26 cellular contexts compared by ENCODE assay signal in the genomic region with DNA sequence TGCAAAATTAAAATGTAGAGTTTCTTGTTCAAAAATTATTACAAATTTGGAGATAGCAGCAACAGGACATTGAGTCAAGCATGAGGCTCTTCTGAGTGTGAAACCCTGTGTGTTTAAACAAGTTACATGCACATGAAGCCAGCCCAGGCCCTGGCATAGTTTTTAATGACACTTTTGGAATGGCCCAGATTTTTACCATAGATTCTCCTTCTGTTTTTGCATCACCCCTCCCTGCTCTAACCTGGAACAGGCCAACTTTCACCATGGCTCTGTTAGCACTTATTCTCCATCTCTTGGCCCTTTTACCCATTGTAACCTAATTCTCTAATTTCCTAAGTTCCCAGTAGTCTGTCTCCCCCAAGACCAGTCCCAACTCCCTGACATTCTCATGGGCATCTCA.
DNase-seq lines count a peak whose midpoint lies in the region; ATAC-seq and TF ChIP-seq lines count a peak whose summit lies in the region.
"Had no signal": no experiment of that assay in that cellular context is flagged by ENCODE, and none has a peak within 500 bp of the region (broad histone marks: within the 10 kb centered on the region; RNA-seq: fewer than 3 reads in every experiment).

No MANE protein-coding gene starts in this region.

- H3K36me3 Mint-ChIP-seq in MCF 10A (ENCODE audit: insufficient read depth, unreplicated experiment) (no peaks in the 10 kb centered on the region), osteocyte (ENCODE audit: unreplicated experiment) (no peaks in the 10 kb centered on the region)
- H3K36me3 Mint-ChIP-seq: activated naive CD8-positive, alpha-beta T cell treated with anti-CD3 and anti-CD28 coated beads for 36 hours; naive thymus-derived CD8-positive, alpha-beta T cell had no signal

- H3K36me3 ChIP-seq in breast epithelium (no peaks in the 10 kb centered on the region), gastroesophageal sphincter (no peaks in the 10 kb centered on the region), uterus (no peaks in the 10 kb centered on the region)
- H3K36me3 ChIP-seq: BE2C, tibial nerve had no signal

- no TSS peak for BruUV-seq in MCF 10A (replicated peaks; lab: Mats Ljungman, UMichigan)

- H3K4me3 Mint-ChIP-seq in MCF 10A (ENCODE audit: unreplicated experiment) (no peak overlapping the region), osteocyte (ENCODE audit: unreplicated experiment) (no peak overlapping the region)
- H3K4me3 Mint-ChIP-seq: activated naive CD8-positive, alpha-beta T cell treated with anti-CD3 and anti-CD28 coated beads for 36 hours; naive thymus-derived CD8-positive, alpha-beta T cell; T-helper 17 cell had no signal

- POLR2A ChIA-PET in MCF 10A (lab: Yijun Ruan, JAX) = interaction anchor here (0.6 to 1.9 kb wide), 5 partner anchors 9 to 311 kb away, joined by 3 to 5 read pairs (median 3); no protein-coding TSS in a partner anchor

- no peak overlapping the region for H3K4me3 ChIP-seq in breast epithelium
- H3K4me3 ChIP-seq in gastroesophageal sphincter = no peak overlapping the region
- no peak overlapping the region for H3K4me3 ChIP-seq in uterus
- H3K4me3 ChIP-seq: psoas muscle, tibial nerve had no signal

- peak overlapping the region; percentile 76 for H3K27ac Mint-ChIP-seq in MCF 10A (ENCODE audit: low read depth, unreplicated experiment)
- peak overlapping the region; percentile 92 for H3K27ac Mint-ChIP-seq in osteocyte (ENCODE audit: unreplicated experiment)
- H3K27ac Mint-ChIP-seq: activated naive CD8-positive, alpha-beta T cell treated with anti-CD3 and anti-CD28 coated beads for 36 hours; activated T-helper 2 cell treated with anti-CD3 and anti-CD28 coated beads, Interferon-gamma antibody, Interleukin-2, Interleukin-4, amounts not matched to agents 10 μg/mL and 5 μg/mL and 100 μg/mL, durations not matched to agents 14 hours and 24 hours and 36 hours; naive thymus-derived CD8-positive, alpha-beta T cell; T-helper 17 cell had no signal

- no peak for TF ChIP-seq EP300 in gastroesophageal sphincter (IDR thresholded peaks at IDR 0.05)

- H3K9me3 Mint-ChIP-seq in MCF 10A (ENCODE audit: unreplicated experiment) (no peaks in the 10 kb centered on the region), osteocyte (ENCODE audit: unreplicated experiment) (no peaks in the 10 kb centered on the region)
- H3K9me3 Mint-ChIP-seq: activated naive CD8-positive, alpha-beta T cell treated with anti-CD3 and anti-CD28 coated beads for 36 hours; activated T-helper 2 cell treated with anti-CD3 and anti-CD28 coated beads, Interferon-gamma antibody, Interleukin-2, Interleukin-4, amounts not matched to agents 10 μg/mL and 5 μg/mL and 100 μg/mL, durations not matched to agents 14 hours and 24 hours and 36 hours had no signal

- no peak for DNase-seq in MCF 10A (ENCODE audit: unreplicated experiment)
- DNase-seq in breast epithelium (ENCODE audit: low spot score in 2 of 2) = no peak
- no peak for DNase-seq in osteocyte (ENCODE audit: extremely low spot score, unreplicated experiment)
- DNase-seq in AG08395 (ENCODE audit: low spot score) = no peak
- DNase-seq in uterus = no peak
- DNase-seq: activated CD4-positive, alpha-beta T cell treated with anti-CD3 and anti-CD28 coated beads, Interleukin-2, amount 50 U/mL, for 4 hours; activated CD8-positive, alpha-beta memory T cell treated with anti-CD3 and anti-CD28 coated beads, Interleukin-2, amount 50 U/mL, for 4 hours; activated naive CD8-positive, alpha-beta T cell treated with anti-CD3 and anti-CD28 coated beads for 36 hours; BE2C; DMS79; effector CD4-positive, alpha-beta T cell; mammary epithelial cell; naive thymus-derived CD8-positive, alpha-beta T cell; NCI-H1105 treated with DMSO at 0.1 percent for 48 hours; NCI-H2081; psoas muscle; SIG-M5; stimulated activated CD4-positive, alpha-beta T cell treated with anti-CD3 and anti-CD28 coated beads, Interleukin-4, amount 100 ng/mL, for 1 hour; stimulated activated naive CD8-positive, alpha-beta T cell treated with anti-CD3 and anti-CD28 coated beads, Interleukin-15, Interleukin-2, amounts not matched to agents 100 U/mL and 50 U/mL, for 24 hours; T-helper 17 cell had no signal

- CTCF ChIA-PET in MCF 10A (lab: Yijun Ruan, JAX) = interaction anchor here (0.6 to 1.1 kb wide), 4 partner anchors 17 to 119 kb away, joined by 3 read pairs; no protein-coding TSS in a partner anchor

- no peak for TF ChIP-seq CTCF in MCF 10A (IDR thresholded peaks at IDR 0.05; ENCODE audit: unreplicated experiment)
- no peak for TF ChIP-seq CTCF in breast epithelium (IDR thresholded peaks at IDR 0.05)
- no peak for TF ChIP-seq CTCF in gastroesophageal sphincter (IDR thresholded peaks at IDR 0.05)
- no peak for TF ChIP-seq CTCF in osteocyte (IDR thresholded peaks at IDR 0.05)
- no peak for TF ChIP-seq CTCF in uterus (IDR thresholded peaks at IDR 0.05)

- peaks cover 18 to 20% of the 10 kb centered on the region in 2 donors for H3K4me1 ChIP-seq in breast epithelium
- peaks cover 21 to 56% (median 32%) of the 10 kb centered on the region in 3 donors for H3K4me1 ChIP-seq in gastroesophageal sphincter
- H3K4me1 ChIP-seq in uterus = peaks cover 0 to 4% of the 10 kb centered on the region in 2 donors
- H3K4me1 ChIP-seq: BE2C had no signal

- peaks cover 63% of the 10 kb centered on the region for H3K4me1 Mint-ChIP-seq in MCF 10A (ENCODE audit: insufficient read depth, unreplicated experiment)
- H3K4me1 Mint-ChIP-seq in osteocyte (ENCODE audit: unreplicated experiment) = peaks cover 84% of the 10 kb centered on the region
- H3K4me1 Mint-ChIP-seq: activated naive CD8-positive, alpha-beta T cell treated with anti-CD3 and anti-CD28 coated beads for 36 hours; naive thymus-derived CD8-positive, alpha-beta T cell; T-helper 17 cell had no signal

- intact Hi-C loops in MCF 10A (cut with micrococcal nuclease) (no loop called here), breast epithelium (cut with DNase I; ENCODE audit: low total_unique reads) (no loop called here), uterus (cut with DNase I; ENCODE audit: low total_unique reads) (no loop called here)

- H3K27ac ChIP-seq in breast epithelium = peak overlapping the region in 1 of 2 donors; percentile 16
- peak overlapping the region; percentile 46 to 93 (median 52) for H3K27ac ChIP-seq in gastroesophageal sphincter
- H3K27ac ChIP-seq in uterus = no peak overlapping the region
- H3K27ac ChIP-seq: psoas muscle had no signal

- H3K9me3 ChIP-seq in breast epithelium = no peaks in the 10 kb centered on the region
- H3K9me3 ChIP-seq in gastroesophageal sphincter = no peaks in the 10 kb centered on the region
- no peaks in the 10 kb centered on the region for H3K9me3 ChIP-seq in uterus
- H3K9me3 ChIP-seq: BE2C, psoas muscle, tibial nerve had no signal

- no peak for ATAC-seq in gastroesophageal sphincter
- no peak for ATAC-seq in HG03521 (IDR thresholded peaks at IDR 0.05; ENCODE audit: unreplicated experiment)
- ATAC-seq in GM19397 (IDR thresholded peaks at IDR 0.05; ENCODE audit: unreplicated experiment) = no peak
- ATAC-seq: esophagus mucosa; naive thymus-derived CD8-positive, alpha-beta T cell; psoas muscle; stimulated activated naive CD8-positive, alpha-beta T cell treated with anti-CD3 and anti-CD28 coated beads, Interleukin-15, Interleukin-2, amounts not matched to agents 100 U/mL and 50 U/mL, for 24 hours; T-helper 17 cell had no signal

- no peaks in the 10 kb centered on the region for H3K27me3 Mint-ChIP-seq in MCF 10A (ENCODE audit: insufficient read depth, unreplicated experiment)
- H3K27me3 Mint-ChIP-seq in osteocyte (ENCODE audit: unreplicated experiment) = no peaks in the 10 kb centered on the region

- H3K27me3 ChIP-seq in breast epithelium = no peaks in the 10 kb centered on the region
- no peaks in the 10 kb centered on the region for H3K27me3 ChIP-seq in gastroesophageal sphincter
- no peaks in the 10 kb centered on the region for H3K27me3 ChIP-seq in uterus
- H3K27me3 ChIP-seq: BE2C, tibial nerve had no signal

- no peak for TF ChIP-seq POLR2A in breast epithelium (IDR thresholded peaks at IDR 0.05)
- TF ChIP-seq POLR2A in gastroesophageal sphincter (IDR thresholded peaks at IDR 0.05) = no peak
- no peak for TF ChIP-seq POLR2A in uterus (IDR thresholded peaks at IDR 0.05)

Comparison
In these comparisons a context has a peak if more than half of its experiments do, and no peak if none do; other contexts are left out.
1. H3K27ac ChIP-seq: peak in gastroesophageal sphincter (4 of 4); none in uterus (0 of 2).